9 cellular contexts compared by ENCODE assay signal in the genomic region with DNA sequence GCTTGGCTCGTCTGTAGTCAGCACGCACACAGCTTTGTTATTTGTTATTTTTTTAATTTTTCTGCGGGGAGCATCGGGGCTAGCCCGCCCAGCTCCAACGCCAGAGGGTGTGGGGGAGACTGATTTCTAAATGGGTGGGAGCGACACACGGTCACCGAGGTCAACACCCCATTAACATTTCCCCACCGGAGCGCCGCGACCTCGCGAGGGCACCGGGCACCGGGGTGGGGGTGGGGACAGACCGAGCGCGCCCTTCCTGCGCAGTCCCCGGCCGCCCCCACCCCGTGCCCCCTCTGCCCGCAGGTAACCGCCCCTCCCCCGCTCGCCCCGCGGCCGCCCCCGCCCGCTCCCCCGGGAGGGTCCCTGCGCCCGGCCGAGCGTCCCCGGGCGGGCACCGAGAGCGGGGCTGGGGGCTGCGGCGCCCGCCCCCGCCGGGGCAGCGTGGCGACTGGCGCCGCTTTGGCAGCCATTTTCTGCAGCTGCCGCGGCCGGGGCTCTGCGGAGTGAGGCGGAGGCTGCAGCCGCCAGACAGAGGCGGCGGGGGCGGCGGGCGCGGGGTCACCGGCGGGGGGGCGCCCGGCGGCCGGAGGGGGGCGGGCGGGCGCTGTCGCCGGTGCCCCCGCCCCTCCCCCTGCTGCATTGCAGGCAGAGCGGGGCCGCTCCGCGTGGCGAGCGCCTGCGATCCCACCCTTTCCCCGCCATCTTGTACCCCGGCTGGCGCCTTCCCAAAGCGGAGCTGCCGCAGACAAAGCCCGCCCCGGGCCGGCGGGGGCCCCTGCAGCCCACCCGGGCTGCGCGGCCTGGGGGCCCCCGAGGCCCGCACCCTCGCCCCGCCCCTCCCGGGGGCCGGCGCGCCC. TPM values are rescaled to one million over a fixed set of nuclear protein-coding genes. Genes with fewer than 3 reads are reported as not detected.
DNase-seq lines count a peak whose midpoint lies in the region; ATAC-seq, FAIRE-seq and TF ChIP-seq lines count a peak whose summit lies in the region.
"Had no signal": no experiment of that assay in that cellular context is flagged by ENCODE, and none has a peak within 500 bp of the region (broad histone marks: within the 10 kb centered on the region; RNA-seq: fewer than 3 reads in every experiment).

No MANE protein-coding gene starts in this region.

- H3K4me3 Mint-ChIP-seq in activated CD4-positive, alpha-beta T cell treated with anti-CD3 and anti-CD28 coated beads, Interleukin-2, amount 10 ng/mL, durations not matched to agents 24 days and 14 days = peak overlapping the region; percentile 39
- H3K4me3 Mint-ChIP-seq in stimulated activated naive CD8-positive, alpha-beta T cell treated with anti-CD3 and anti-CD28 coated beads, Interleukin-15, amount 100 ng/mL, for 72 hours = peak overlapping the region; percentile 42 to 55

- intact Hi-C loops in activated CD4-positive, alpha-beta T cell treated with anti-CD3 and anti-CD28 coated beads, Interleukin-2, amount 10 ng/mL, durations not matched to agents 24 days and 14 days (cut with micrococcal nuclease) = loop anchor here (5.0 to 10.0 kb wide), 2 partner anchors 36 to 1582 kb away; a partner anchor contains a TSS

- FAIRE-seq in RCC 7860 (lab: Jason Lieb, UNC) = no peak

- peak overlapping the region; percentile 21 for H3K4me3 ChIP-seq in fibroblast of mammary gland (ENCODE audit: control insufficient read depth, low read depth, low read length)

- peaks cover 55% of the 10 kb centered on the region for H3K27me3 Mint-ChIP-seq in activated CD4-positive, alpha-beta T cell treated with anti-CD3 and anti-CD28 coated beads, Interleukin-2, amount 10 ng/mL, durations not matched to agents 24 days and 14 days
- peaks cover 84% of the 10 kb centered on the region for H3K27me3 Mint-ChIP-seq in stimulated activated naive CD8-positive, alpha-beta T cell treated with anti-CD3 and anti-CD28 coated beads, Interleukin-15, amount 100 ng/mL, for 72 hours

- no peak overlapping the region for H3K27ac Mint-ChIP-seq in activated CD4-positive, alpha-beta T cell treated with anti-CD3 and anti-CD28 coated beads, Interleukin-2, amount 10 ng/mL, durations not matched to agents 24 days and 14 days
- no peak overlapping the region for H3K27ac Mint-ChIP-seq in stimulated activated naive CD8-positive, alpha-beta T cell treated with anti-CD3 and anti-CD28 coated beads, Interleukin-15, amount 100 ng/mL, for 72 hours

- H3K9me3 Mint-ChIP-seq in activated CD4-positive, alpha-beta T cell treated with anti-CD3 and anti-CD28 coated beads, Interleukin-2, amount 10 ng/mL, durations not matched to agents 24 days and 14 days = no peaks in the 10 kb centered on the region
- H3K9me3 Mint-ChIP-seq in stimulated activated naive CD8-positive, alpha-beta T cell treated with anti-CD3 and anti-CD28 coated beads, Interleukin-15, amount 100 ng/mL, for 72 hours = no peaks in the 10 kb centered on the region

- no peak for TF ChIP-seq CTCF in fibroblast of mammary gland (conservative IDR thresholded peaks at IDR 0.05; ENCODE audit: control insufficient read depth, insufficient read depth, low read depth, low read length)

- ATAC-seq in stimulated activated naive CD8-positive, alpha-beta T cell treated with anti-CD3 and anti-CD28 coated beads, Interleukin-15, amount 100 ng/mL, for 72 hours = no peak
- ATAC-seq in GM19023 (IDR thresholded peaks at IDR 0.05; ENCODE audit: unreplicated experiment) (no peak), GM21737 (IDR thresholded peaks at IDR 0.05; ENCODE audit: unreplicated experiment) (no peak)
- ATAC-seq: left lung had no signal

- H3K36me3 Mint-ChIP-seq in activated CD4-positive, alpha-beta T cell treated with anti-CD3 and anti-CD28 coated beads, Interleukin-2, amount 10 ng/mL, durations not matched to agents 24 days and 14 days (ENCODE audit: low read depth) = no peaks in the 10 kb centered on the region

- H3K4me1 Mint-ChIP-seq in activated CD4-positive, alpha-beta T cell treated with anti-CD3 and anti-CD28 coated beads, Interleukin-2, amount 10 ng/mL, durations not matched to agents 24 days and 14 days = peaks cover 24% of the 10 kb centered on the region
- peaks cover 58% of the 10 kb centered on the region for H3K4me1 Mint-ChIP-seq in stimulated activated naive CD8-positive, alpha-beta T cell treated with anti-CD3 and anti-CD28 coated beads, Interleukin-15, amount 100 ng/mL, for 72 hours

- 0 out of 2 replicates have a peak, but pooled peaks have one; percentile 12 for TF ChIP-seq POLR2A in Raji (IDR thresholded peaks at IDR 0.05; ENCODE audit: insufficient read depth, low read depth, low read length)

- DNase-seq in activated CD4-positive, alpha-beta T cell treated with anti-CD3 and anti-CD28 coated beads, Interleukin-2, amount 10 ng/mL, durations not matched to agents 24 days and 14 days = no peak
- no peak for DNase-seq in activated CD4-positive, alpha-beta T cell treated with anti-CD3 and anti-CD28 coated beads, Interleukin-2, amount 50 U/mL, for 48 hours
- DNase-seq in fibroblast of mammary gland (ENCODE audit: low read depth) = no peak
- no peak for DNase-seq in stimulated activated naive CD8-positive, alpha-beta T cell treated with anti-CD3 and anti-CD28 coated beads, Interleukin-15, amount 100 ng/mL, for 72 hours
- DNase-seq in RCC 7860 (ENCODE audit: low spot score) = no peak

RNA-seq across cellular contexts. Expression of a gene that starts 16.3 kb away (rescaled TPM):
- total RNA-seq in activated CD4-positive, alpha-beta T cell treated with anti-CD3 and anti-CD28 coated beads, Interleukin-2, amount 10 ng/mL, durations not matched to agents 24 days and 14 days = 9.4 TPM in 2 replicates

RNA-seq across cellular contexts. Expression of a gene that starts 26.0 kb away (rescaled TPM):
- total RNA-seq in activated CD4-positive, alpha-beta T cell treated with anti-CD3 and anti-CD28 coated beads, Interleukin-2, amount 10 ng/mL, durations not matched to agents 24 days and 14 days = 18.5 and 19.4 TPM in 2 replicates

RNA-seq across cellular contexts. Expression of a gene that starts 35.2 kb away (rescaled TPM):
- 7.5 and 8.2 TPM in 2 replicates for total RNA-seq in activated CD4-positive, alpha-beta T cell treated with anti-CD3 and anti-CD28 coated beads, Interleukin-2, amount 10 ng/mL, durations not matched to agents 24 days and 14 days
